ENCODE assay signal across 1 cellular context in the genomic region with DNA sequence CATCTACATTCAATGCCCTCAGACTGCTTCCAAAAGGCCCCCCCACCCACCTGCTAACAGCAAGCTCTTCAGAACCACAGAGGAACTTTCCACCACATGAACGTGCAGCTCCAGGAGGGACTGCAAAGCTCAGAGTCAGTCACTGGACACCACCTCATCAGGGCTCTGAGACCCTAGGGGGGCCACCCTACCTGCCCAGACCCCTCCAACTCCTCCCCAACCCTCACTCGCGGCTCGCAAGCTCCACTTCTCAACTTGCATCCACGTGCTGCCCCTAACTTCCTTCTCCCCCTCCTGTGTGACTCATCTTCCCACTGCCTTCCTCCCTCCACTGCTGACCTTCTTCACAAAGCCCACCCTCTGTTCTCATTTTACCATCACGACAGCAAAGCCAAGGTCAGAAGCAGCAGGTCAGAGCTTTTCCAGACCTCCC.
TF ChIP-seq lines count a peak whose summit lies in the region.

No MANE protein-coding gene starts in this region.

TF ChIP-seq in K562, 482 proteins besides CTCF, POLR2A, EP300 and RAD21 (continued from another document and continues in another):
- TF ChIP-seq ZBTB40 (IDR thresholded peaks at IDR 0.05) (peak; percentile 40; the same call in 1 of the 2 replicates), ZBTB40 (CRISPR knock-in tag; IDR thresholded peaks at IDR 0.05) (no peak), BCLAF1 (IDR thresholded peaks at IDR 0.05; ENCODE audit: borderline replicate concordance in 1 of 2, control insufficient read depth in 1 of 2, low read depth in 2 of 2, low read length in 1 of 2) (no peak), ZBTB7A (IDR thresholded peaks at IDR 0.05; ENCODE audit: borderline replicate concordance, control insufficient read depth, low read depth, low read length) (peak; percentile 58), ZNF589 (CRISPR knock-in tag; IDR thresholded peaks at IDR 0.05; ENCODE audit: low read depth) (no peak), ZNF134 (CRISPR knock-in tag; conservative IDR thresholded peaks at IDR 0.05) (peak; percentile 88), ZNF445 (CRISPR knock-in tag; IDR thresholded peaks at IDR 0.05; ENCODE audit: low read depth) (no peak), SIN3B (IDR thresholded peaks at IDR 0.05; ENCODE audit: low read depth) (no peak), MTA1 (IDR thresholded peaks at IDR 0.05; ENCODE audit: borderline replicate concordance) (0 out of 2 replicates have a peak, but pooled peaks have one; percentile 26), SMARCA4 (IDR thresholded peaks at IDR 0.05) (peak; percentile 80), ZC3H4 (CRISPR knock-in tag; IDR thresholded peaks at IDR 0.05; ENCODE audit: borderline replicate concordance) (0 out of 2 replicates have a peak, but pooled peaks have one; percentile 22)
- TF ChIP-seq, protein P1, sequence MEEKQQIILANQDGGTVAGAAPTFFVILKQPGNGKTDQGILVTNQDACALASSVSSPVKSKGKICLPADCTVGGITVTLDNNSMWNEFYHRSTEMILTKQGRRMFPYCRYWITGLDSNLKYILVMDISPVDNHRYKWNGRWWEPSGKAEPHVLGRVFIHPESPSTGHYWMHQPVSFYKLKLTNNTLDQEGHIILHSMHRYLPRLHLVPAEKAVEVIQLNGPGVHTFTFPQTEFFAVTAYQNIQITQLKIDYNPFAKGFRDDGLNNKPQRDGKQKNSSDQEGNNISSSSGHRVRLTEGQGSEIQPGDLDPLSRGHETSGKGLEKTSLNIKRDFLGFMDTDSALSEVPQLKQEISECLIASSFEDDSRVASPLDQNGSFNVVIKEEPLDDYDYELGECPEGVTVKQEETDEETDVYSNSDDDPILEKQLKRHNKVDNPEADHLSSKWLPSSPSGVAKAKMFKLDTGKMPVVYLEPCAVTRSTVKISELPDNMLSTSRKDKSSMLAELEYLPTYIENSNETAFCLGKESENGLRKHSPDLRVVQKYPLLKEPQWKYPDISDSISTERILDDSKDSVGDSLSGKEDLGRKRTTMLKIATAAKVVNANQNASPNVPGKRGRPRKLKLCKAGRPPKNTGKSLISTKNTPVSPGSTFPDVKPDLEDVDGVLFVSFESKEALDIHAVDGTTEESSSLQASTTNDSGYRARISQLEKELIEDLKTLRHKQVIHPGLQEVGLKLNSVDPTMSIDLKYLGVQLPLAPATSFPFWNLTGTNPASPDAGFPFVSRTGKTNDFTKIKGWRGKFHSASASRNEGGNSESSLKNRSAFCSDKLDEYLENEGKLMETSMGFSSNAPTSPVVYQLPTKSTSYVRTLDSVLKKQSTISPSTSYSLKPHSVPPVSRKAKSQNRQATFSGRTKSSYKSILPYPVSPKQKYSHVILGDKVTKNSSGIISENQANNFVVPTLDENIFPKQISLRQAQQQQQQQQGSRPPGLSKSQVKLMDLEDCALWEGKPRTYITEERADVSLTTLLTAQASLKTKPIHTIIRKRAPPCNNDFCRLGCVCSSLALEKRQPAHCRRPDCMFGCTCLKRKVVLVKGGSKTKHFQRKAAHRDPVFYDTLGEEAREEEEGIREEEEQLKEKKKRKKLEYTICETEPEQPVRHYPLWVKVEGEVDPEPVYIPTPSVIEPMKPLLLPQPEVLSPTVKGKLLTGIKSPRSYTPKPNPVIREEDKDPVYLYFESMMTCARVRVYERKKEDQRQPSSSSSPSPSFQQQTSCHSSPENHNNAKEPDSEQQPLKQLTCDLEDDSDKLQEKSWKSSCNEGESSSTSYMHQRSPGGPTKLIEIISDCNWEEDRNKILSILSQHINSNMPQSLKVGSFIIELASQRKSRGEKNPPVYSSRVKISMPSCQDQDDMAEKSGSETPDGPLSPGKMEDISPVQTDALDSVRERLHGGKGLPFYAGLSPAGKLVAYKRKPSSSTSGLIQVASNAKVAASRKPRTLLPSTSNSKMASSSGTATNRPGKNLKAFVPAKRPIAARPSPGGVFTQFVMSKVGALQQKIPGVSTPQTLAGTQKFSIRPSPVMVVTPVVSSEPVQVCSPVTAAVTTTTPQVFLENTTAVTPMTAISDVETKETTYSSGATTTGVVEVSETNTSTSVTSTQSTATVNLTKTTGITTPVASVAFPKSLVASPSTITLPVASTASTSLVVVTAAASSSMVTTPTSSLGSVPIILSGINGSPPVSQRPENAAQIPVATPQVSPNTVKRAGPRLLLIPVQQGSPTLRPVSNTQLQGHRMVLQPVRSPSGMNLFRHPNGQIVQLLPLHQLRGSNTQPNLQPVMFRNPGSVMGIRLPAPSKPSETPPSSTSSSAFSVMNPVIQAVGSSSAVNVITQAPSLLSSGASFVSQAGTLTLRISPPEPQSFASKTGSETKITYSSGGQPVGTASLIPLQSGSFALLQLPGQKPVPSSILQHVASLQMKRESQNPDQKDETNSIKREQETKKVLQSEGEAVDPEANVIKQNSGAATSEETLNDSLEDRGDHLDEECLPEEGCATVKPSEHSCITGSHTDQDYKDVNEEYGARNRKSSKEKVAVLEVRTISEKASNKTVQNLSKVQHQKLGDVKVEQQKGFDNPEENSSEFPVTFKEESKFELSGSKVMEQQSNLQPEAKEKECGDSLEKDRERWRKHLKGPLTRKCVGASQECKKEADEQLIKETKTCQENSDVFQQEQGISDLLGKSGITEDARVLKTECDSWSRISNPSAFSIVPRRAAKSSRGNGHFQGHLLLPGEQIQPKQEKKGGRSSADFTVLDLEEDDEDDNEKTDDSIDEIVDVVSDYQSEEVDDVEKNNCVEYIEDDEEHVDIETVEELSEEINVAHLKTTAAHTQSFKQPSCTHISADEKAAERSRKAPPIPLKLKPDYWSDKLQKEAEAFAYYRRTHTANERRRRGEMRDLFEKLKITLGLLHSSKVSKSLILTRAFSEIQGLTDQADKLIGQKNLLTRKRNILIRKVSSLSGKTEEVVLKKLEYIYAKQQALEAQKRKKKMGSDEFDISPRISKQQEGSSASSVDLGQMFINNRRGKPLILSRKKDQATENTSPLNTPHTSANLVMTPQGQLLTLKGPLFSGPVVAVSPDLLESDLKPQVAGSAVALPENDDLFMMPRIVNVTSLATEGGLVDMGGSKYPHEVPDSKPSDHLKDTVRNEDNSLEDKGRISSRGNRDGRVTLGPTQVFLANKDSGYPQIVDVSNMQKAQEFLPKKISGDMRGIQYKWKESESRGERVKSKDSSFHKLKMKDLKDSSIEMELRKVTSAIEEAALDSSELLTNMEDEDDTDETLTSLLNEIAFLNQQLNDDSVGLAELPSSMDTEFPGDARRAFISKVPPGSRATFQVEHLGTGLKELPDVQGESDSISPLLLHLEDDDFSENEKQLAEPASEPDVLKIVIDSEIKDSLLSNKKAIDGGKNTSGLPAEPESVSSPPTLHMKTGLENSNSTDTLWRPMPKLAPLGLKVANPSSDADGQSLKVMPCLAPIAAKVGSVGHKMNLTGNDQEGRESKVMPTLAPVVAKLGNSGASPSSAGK (IDR thresholded peaks at IDR 0.05): peak; percentile 72
- TF ChIP-seq, protein P2, sequence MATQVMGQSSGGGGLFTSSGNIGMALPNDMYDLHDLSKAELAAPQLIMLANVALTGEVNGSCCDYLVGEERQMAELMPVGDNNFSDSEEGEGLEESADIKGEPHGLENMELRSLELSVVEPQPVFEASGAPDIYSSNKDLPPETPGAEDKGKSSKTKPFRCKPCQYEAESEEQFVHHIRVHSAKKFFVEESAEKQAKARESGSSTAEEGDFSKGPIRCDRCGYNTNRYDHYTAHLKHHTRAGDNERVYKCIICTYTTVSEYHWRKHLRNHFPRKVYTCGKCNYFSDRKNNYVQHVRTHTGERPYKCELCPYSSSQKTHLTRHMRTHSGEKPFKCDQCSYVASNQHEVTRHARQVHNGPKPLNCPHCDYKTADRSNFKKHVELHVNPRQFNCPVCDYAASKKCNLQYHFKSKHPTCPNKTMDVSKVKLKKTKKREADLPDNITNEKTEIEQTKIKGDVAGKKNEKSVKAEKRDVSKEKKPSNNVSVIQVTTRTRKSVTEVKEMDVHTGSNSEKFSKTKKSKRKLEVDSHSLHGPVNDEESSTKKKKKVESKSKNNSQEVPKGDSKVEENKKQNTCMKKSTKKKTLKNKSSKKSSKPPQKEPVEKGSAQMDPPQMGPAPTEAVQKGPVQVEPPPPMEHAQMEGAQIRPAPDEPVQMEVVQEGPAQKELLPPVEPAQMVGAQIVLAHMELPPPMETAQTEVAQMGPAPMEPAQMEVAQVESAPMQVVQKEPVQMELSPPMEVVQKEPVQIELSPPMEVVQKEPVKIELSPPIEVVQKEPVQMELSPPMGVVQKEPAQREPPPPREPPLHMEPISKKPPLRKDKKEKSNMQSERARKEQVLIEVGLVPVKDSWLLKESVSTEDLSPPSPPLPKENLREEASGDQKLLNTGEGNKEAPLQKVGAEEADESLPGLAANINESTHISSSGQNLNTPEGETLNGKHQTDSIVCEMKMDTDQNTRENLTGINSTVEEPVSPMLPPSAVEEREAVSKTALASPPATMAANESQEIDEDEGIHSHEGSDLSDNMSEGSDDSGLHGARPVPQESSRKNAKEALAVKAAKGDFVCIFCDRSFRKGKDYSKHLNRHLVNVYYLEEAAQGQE (CRISPR knock-in tag; IDR thresholded peaks at IDR 0.05; ENCODE audit: low read depth): no peak
- TF ChIP-seq, protein P3, sequence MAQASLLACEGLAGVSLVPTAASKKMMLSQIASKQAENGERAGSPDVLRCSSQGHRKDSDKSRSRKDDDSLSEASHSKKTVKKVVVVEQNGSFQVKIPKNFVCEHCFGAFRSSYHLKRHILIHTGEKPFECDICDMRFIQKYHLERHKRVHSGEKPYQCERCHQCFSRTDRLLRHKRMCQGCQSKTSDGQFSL (CRISPR knock-in tag; IDR thresholded peaks at IDR 0.05): peak; percentile 89
- TF ChIP-seq, protein P3 (tag; IDR thresholded peaks at IDR 0.05): no peak
- TF ChIP-seq, protein P4, sequence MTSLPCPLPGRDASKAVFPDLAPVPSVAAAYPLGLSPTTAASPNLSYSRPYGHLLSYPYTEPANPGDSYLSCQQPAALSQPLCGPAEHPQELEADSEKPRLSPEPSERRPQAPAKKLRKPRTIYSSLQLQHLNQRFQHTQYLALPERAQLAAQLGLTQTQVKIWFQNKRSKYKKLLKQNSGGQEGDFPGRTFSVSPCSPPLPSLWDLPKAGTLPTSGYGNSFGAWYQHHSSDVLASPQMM (CRISPR knock-in tag; IDR thresholded peaks at IDR 0.05): no peak
